ENCODE assay signal across 8 cellular contexts in genomic region chr3:14948609-14949038, GRCh38. TPM values are rescaled to one million over a fixed set of nuclear protein-coding genes. Genes with fewer than 3 reads are reported as not detected.
DNase-seq lines count a peak whose midpoint lies in the region; ATAC-seq, FAIRE-seq and TF ChIP-seq lines count a peak whose summit lies in the region.

No MANE protein-coding gene starts in this region.

- no peak for ATAC-seq in pancreas
- no peak for ATAC-seq in sciatic nerve
- ATAC-seq in GM21576 (IDR thresholded peaks at IDR 0.05; ENCODE audit: unreplicated experiment): no peak
- ATAC-seq in HG03460 (IDR thresholded peaks at IDR 0.05; ENCODE audit: unreplicated experiment): no peak

- H3K9me3 ChIP-seq in DOHH2 (ENCODE audit: control insufficient read depth, insufficient read depth, low read length) (no peaks in the 10 kb centered on the region), Loucy (ENCODE audit: insufficient read depth, low read depth, low read length) (no peaks in the 10 kb centered on the region), endodermal cell (ENCODE audit: control insufficient read depth, low read length) (no peaks in the 10 kb centered on the region), pancreas (no peaks in the 10 kb centered on the region)

- FAIRE-seq in pancreas (lab: Jason Lieb, UNC): no peak

- no peaks in the 10 kb centered on the region for H3K27me3 ChIP-seq in DOHH2 (ENCODE audit: control insufficient read depth, low read length)
- no peaks in the 10 kb centered on the region for H3K27me3 ChIP-seq in Loucy (ENCODE audit: insufficient read depth, low read length, poor library complexity, severe bottlenecking)
- H3K27me3 ChIP-seq in endodermal cell (ENCODE audit: control insufficient read depth, insufficient read depth, low read length, poor library complexity, severe bottlenecking): no peaks in the 10 kb centered on the region
- H3K27me3 ChIP-seq in pancreas: no peaks in the 10 kb centered on the region

- DNase-seq in endodermal cell: no peak
- no peak for DNase-seq in pancreas
- no peak for DNase-seq in sciatic nerve (ENCODE audit: low spot score)
- no peak for DNase-seq in T-helper 9 cell

- no peak for TF ChIP-seq CTCF in DOHH2 (IDR thresholded peaks at IDR 0.05; ENCODE audit: low read depth, low read length, poor library complexity, severe bottlenecking)
- no peak for TF ChIP-seq CTCF in Loucy (conservative IDR thresholded peaks at IDR 0.05; ENCODE audit: low read length)
- TF ChIP-seq CTCF in endodermal cell (conservative IDR thresholded peaks at IDR 0.05): no peak
- TF ChIP-seq CTCF in pancreas (IDR thresholded peaks at IDR 0.05): no peak

- peak overlapping the region; percentile 96 for H3K27ac Mint-ChIP-seq in endodermal cell

- H3K9me2 ChIP-seq in DOHH2 (replicated peaks; ENCODE audit: control insufficient read depth, low read length): no peaks in the 10 kb centered on the region
- H3K9me2 ChIP-seq in Loucy (replicated peaks; ENCODE audit: low read depth, low read length): no peaks in the 10 kb centered on the region

- peak overlapping the region; percentile 90 for H3K4me3 Mint-ChIP-seq in endodermal cell

- 2 to 5% methylated on average over 15 to 26 of the region's 26 CpGs for WGBS in endodermal cell (ENCODE audit: insufficient coverage in 1 of 2, insufficient read length in 1 of 2), 2 experiments
- 1 to 2% methylated on average over 26 of the region's 26 CpGs for WGBS in pancreas, 2 donors

- H3K4me3 ChIP-seq in DOHH2 (ENCODE audit: low read length) (peak overlapping the region; percentile 81), Loucy (ENCODE audit: low read length, poor library complexity, severe bottlenecking) (peak overlapping the region; percentile 98), endodermal cell (ENCODE audit: low read length) (peak overlapping the region; percentile 87), pancreas (peak overlapping the region; percentile 66 to 91 (median 89))

- H3K9ac ChIP-seq in Loucy (ENCODE audit: low read depth, low read length, poor library complexity, severe bottlenecking): peak overlapping the region; percentile 94
- H3K9ac ChIP-seq in endodermal cell (ENCODE audit: extremely low read depth, low read length, poor library complexity, severe bottlenecking): peak overlapping the region; percentile 80

- peaks cover 32% of the 10 kb centered on the region for H3K4me1 ChIP-seq in DOHH2 (ENCODE audit: control insufficient read depth, low read length)
- peaks cover 54% of the 10 kb centered on the region for H3K4me1 ChIP-seq in Loucy (ENCODE audit: insufficient read depth, low read length, poor library complexity, severe bottlenecking)
- peaks cover 5% of the 10 kb centered on the region for H3K4me1 ChIP-seq in endodermal cell (ENCODE audit: control insufficient read depth, insufficient read depth, low read length)
- peaks cover 8 to 22% (median 19%) of the 10 kb centered on the region in 3 donors for H3K4me1 ChIP-seq in pancreas

- H4K20me1 ChIP-seq in DOHH2 (ENCODE audit: control insufficient read depth, insufficient read depth, low read depth, low read length) (peaks cover 4% of the 10 kb centered on the region; the same call in 1 of the 2 replicates), Loucy (ENCODE audit: insufficient read depth, low read length, poor library complexity, severe bottlenecking) (peaks cover 76% of the 10 kb centered on the region)

- peak overlapping the region; percentile 37 for H3K27ac ChIP-seq in DOHH2 (ENCODE audit: low read depth, low read length)
- H3K27ac ChIP-seq in endodermal cell (ENCODE audit: low read depth, low read length): peak overlapping the region; percentile 76
- peak overlapping the region in 3 of 4 donors; percentile 93 to 98 (median 98) for H3K27ac ChIP-seq in pancreas

- no peak overlapping the region for H2AFZ ChIP-seq in Loucy (ENCODE audit: low read length)

- H3K36me3 ChIP-seq in DOHH2 (ENCODE audit: control insufficient read depth, low read length): peaks cover 48% of the 10 kb centered on the region
- H3K36me3 ChIP-seq in Loucy (ENCODE audit: insufficient read depth, low read length): peaks cover 20% of the 10 kb centered on the region; the same call in 1 of the 2 replicates
- peaks cover 42% of the 10 kb centered on the region for H3K36me3 ChIP-seq in endodermal cell (ENCODE audit: control insufficient read depth, insufficient read depth, low read length)
- H3K36me3 ChIP-seq in pancreas: peaks cover 0 to 18% (median 3%) of the 10 kb centered on the region in 3 donors

- no peaks in the 10 kb centered on the region for H3K27me3 Mint-ChIP-seq in endodermal cell (ENCODE audit: insufficient read depth)

- peaks cover 27% of the 10 kb centered on the region for H3K4me1 Mint-ChIP-seq in endodermal cell

- H3K79me2 ChIP-seq in DOHH2 (ENCODE audit: control insufficient read depth, low read length): peaks cover 85% of the 10 kb centered on the region
- H3K79me2 ChIP-seq in Loucy (ENCODE audit: insufficient read depth, low read length): peaks cover 88% of the 10 kb centered on the region

- intact Hi-C loops in pancreas (cut with DNase I): no loop called here
- intact Hi-C loops in sciatic nerve (cut with DNase I): no loop called here

- H3F3A ChIP-seq in DOHH2 (ENCODE audit: control insufficient read depth, insufficient read depth) (peaks cover 9% of the 10 kb centered on the region; the same call in 1 of the 2 replicates), Loucy (ENCODE audit: low read depth) (peaks cover 13% of the 10 kb centered on the region; the same call in 1 of the 2 replicates)

- H3K4me2 ChIP-seq in DOHH2 (ENCODE audit: low read length) (peak overlapping the region; percentile 87), Loucy (ENCODE audit: low read depth, low read length, poor library complexity, severe bottlenecking) (peak overlapping the region; percentile 97)

- peaks cover 42% of the 10 kb centered on the region for H3K36me3 Mint-ChIP-seq in endodermal cell (ENCODE audit: low read depth)

- no peaks in the 10 kb centered on the region for H3K9me3 Mint-ChIP-seq in endodermal cell

RNA-seq across cellular contexts. Expression of gene NR2C2, which starts 1.2 kb away (rescaled TPM):
- total RNA-seq in endodermal cell (10 to 100 TPM; 54.4 to 60.8 TPM), pancreas (10 to 100 TPM; 13.6 to 25.1 (median 15.2) TPM), sciatic nerve (56.6 TPM)
- 33.7 TPM for polyA plus RNA-seq in endodermal cell (2013, experiment 1 of 2)
- 31.7 TPM for polyA plus RNA-seq in endodermal cell (2013, experiment 2 of 2)
- polyA plus RNA-seq in pancreas: 1 to 10 TPM; 5.4 to 8.8 TPM

Comparison
In these comparisons a context has a peak if more than half of its experiments do, and no peak if none do; other contexts are left out.
1. H3K27ac ChIP-seq: peak in every context shown above with its lines; median percentile 98 in pancreas; 76 in endodermal cell; 37 in DOHH2.